In the genomic region with DNA sequence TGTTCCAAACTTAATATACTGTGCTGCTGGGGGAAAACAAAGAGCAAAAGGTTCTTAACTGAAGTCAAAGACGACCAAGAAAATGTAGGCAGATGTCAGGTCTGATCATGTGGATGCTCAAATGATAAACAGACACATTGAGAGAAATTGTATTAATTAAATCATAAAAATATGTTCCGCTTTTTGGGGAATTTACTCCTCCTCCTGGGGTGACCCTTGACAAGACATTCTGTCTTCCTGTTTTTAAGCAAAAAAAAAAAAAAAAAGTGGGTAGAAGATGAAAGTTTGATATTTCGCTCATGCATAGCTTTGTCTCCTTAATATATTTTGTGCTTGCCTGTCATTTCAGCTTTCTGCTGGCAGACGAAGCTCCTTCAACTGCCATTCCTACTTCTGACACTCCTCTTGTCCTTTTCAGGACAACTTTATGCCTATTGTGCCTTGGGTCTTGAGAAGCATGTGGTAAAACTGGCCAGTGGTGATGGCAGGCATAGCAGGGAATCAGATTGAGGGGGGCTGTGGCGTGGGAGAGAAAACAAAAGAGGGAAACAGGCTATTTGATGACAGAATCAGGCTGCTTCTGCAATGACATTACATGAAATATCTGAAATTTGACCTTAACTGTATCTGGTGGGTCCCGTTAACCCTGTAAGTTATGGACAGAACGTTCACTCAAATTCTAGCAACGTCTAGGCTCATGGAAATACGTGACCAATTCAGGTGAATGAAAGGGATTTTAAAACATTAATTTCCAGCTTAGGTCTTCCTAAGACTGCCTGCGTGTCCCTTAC, we compare ENCODE assay signal across 7 cellular contexts. TPM values are rescaled to one million over a fixed set of nuclear protein-coding genes. Genes with fewer than 3 reads are reported as not detected.
DNase-seq lines count a peak whose midpoint lies in the region; ATAC-seq, FAIRE-seq and TF ChIP-seq lines count a peak whose summit lies in the region.
"Not testable (repeated sequence)": the region's sequence is repeated elsewhere in the genome, so short reads cannot be mapped to it uniquely, and the experiment has no call there.

No MANE protein-coding gene starts in this region.

- peak overlapping the region; percentile 62 for H2AFZ ChIP-seq in astrocyte (ENCODE audit: low read depth, low read length)

- H3K4me3 Mint-ChIP-seq in WTC11 (peak overlapping the region; percentile 89), astrocyte (ENCODE audit: unreplicated experiment) (peak overlapping the region; percentile 86), naive B cell (peak overlapping the region; percentile 87 to 98 (median 94))

- POLR2A ChIA-PET in WTC11 (lab: Charles Lee): not testable (repeated sequence)

- not testable (repeated sequence) for TF ChIP-seq POLR2A in heart left ventricle (IDR thresholded peaks at IDR 0.05)

- TF ChIP-seq CTCF in GM06990 (IDR thresholded peaks at IDR 0.05; ENCODE audit: insufficient read depth, low read length, poor library complexity, severe bottlenecking); WTC11 (IDR thresholded peaks at IDR 0.05); astrocyte (IDR thresholded peaks at IDR 0.05; ENCODE audit: insufficient read depth, low read depth, low read length); heart left ventricle (IDR thresholded peaks at IDR 0.05): not testable (repeated sequence)

- not testable (repeated sequence) for H3K4me1 ChIP-seq in astrocyte (ENCODE audit: insufficient read depth, low read length)
- peaks cover 0 to 43% (median 10%) of the 10 kb centered on the region in 12 donors for H3K4me1 ChIP-seq in heart left ventricle
- peaks cover 14% of the 10 kb centered on the region for H3K4me1 ChIP-seq in skeletal muscle satellite cell (ENCODE audit: control insufficient read depth, insufficient read depth, low read length)

- not testable (repeated sequence) for H3K9ac ChIP-seq in astrocyte (ENCODE audit: low read length); skeletal muscle satellite cell (ENCODE audit: low read depth, low read length)

- H3K27me3 ChIP-seq in GM06990 (replicated peaks; ENCODE audit: control insufficient read depth, insufficient read depth, low read length); heart left ventricle: not testable (repeated sequence)
- H3K27me3 ChIP-seq in astrocyte (ENCODE audit: insufficient read depth, low read length) (peaks cover 17% of the 10 kb centered on the region), skeletal muscle satellite cell (ENCODE audit: control insufficient read depth, insufficient read depth, low read length) (peaks cover 54% of the 10 kb centered on the region)

- H3K36me3 Mint-ChIP-seq in WTC11; astrocyte (ENCODE audit: low read depth, unreplicated experiment); naive B cell: not testable (repeated sequence)

- ATAC-seq in WTC11, heart left ventricle: not testable (repeated sequence)
- peak; percentile 5 to 13 for ATAC-seq in naive B cell (ENCODE audit: low read depth in 2 of 2)

- peak overlapping the region; percentile 74; the same call in 1 of the 2 replicates for H3K4me3 ChIP-seq in GM06990 (replicated peaks; ENCODE audit: low read depth, low read length)
- H3K4me3 ChIP-seq in astrocyte (ENCODE audit: insufficient read depth, low read depth, low read length); skeletal muscle satellite cell (ENCODE audit: low read length): not testable (repeated sequence)
- H3K4me3 ChIP-seq in heart left ventricle: peak overlapping the region in 10 of 12 donors; percentile 6 to 96 (median 88)

- H3K4me2 ChIP-seq in astrocyte (ENCODE audit: low read length) (peak overlapping the region; percentile 89), skeletal muscle satellite cell (ENCODE audit: low read length) (peak overlapping the region; percentile 88)

- not testable (repeated sequence) for H3K27ac ChIP-seq in astrocyte (ENCODE audit: low read depth, low read length)
- H3K27ac ChIP-seq in heart left ventricle: peak overlapping the region in 7 of 12 donors; percentile 13 to 83 (median 67)

- DNase-seq in GM06990 (ENCODE audit: extremely low read depth, insufficient read length); WTC11 (ENCODE audit: low spot score); astrocyte (ENCODE audit: low read depth); heart left ventricle: not testable (repeated sequence)
- DNase-seq in NCI-H82 (lab: John Stamatoyannopoulos, UW) (peak; percentile 14), naive B cell (peak; percentile 54)

- H3K4me1 Mint-ChIP-seq in WTC11 (peaks cover 33% of the 10 kb centered on the region), naive B cell (peaks cover 71 to 90% (median 77%) of the 10 kb centered on the region in 3 donors)
- H3K4me1 Mint-ChIP-seq in astrocyte (ENCODE audit: low read depth, unreplicated experiment): not testable (repeated sequence)

- H3K79me2 ChIP-seq in astrocyte (ENCODE audit: insufficient read depth, low read length): not testable (repeated sequence)

- H4K20me1 ChIP-seq in astrocyte (ENCODE audit: insufficient read depth, low read length): not testable (repeated sequence)

- peaks cover 30% of the 10 kb centered on the region for H3K27me3 Mint-ChIP-seq in WTC11 (ENCODE audit: low read depth)
- H3K27me3 Mint-ChIP-seq in astrocyte (ENCODE audit: low read depth, unreplicated experiment): peaks cover 36% of the 10 kb centered on the region
- not testable (repeated sequence) for H3K27me3 Mint-ChIP-seq in naive B cell

- WGBS in heart left ventricle, 4 donors: 35 to 43% (median 40%) methylated on average over 10 of the region's 10 CpGs

- not testable (repeated sequence) for H3K9me3 Mint-ChIP-seq in WTC11; astrocyte (ENCODE audit: unreplicated experiment); naive B cell

- not testable (repeated sequence) for H3K27ac Mint-ChIP-seq in WTC11
- H3K27ac Mint-ChIP-seq in astrocyte (ENCODE audit: unreplicated experiment): peak overlapping the region; percentile 59
- H3K27ac Mint-ChIP-seq in naive B cell: peak overlapping the region; percentile 93 to 100 (median 98)

- CTCF ChIA-PET in WTC11 (lab: Charles Lee): interaction anchor here (0.8 to 3.4 kb wide), 3 partner anchors 9 to 100 kb away, joined by 3 to 16 read pairs (median 4); no protein-coding TSS in a partner anchor

- H3K9me3 ChIP-seq in astrocyte (ENCODE audit: insufficient read depth, low read depth, low read length); heart left ventricle; skeletal muscle satellite cell (replicated peaks; ENCODE audit: low read length): not testable (repeated sequence)

- intact Hi-C loops in heart left ventricle (cut with DNase I): loop anchor here in 3 of 10 donors (10.0 kb wide), 2 partner anchors 102 to 132 kb away; no protein-coding TSS in a partner anchor

- FAIRE-seq in astrocyte (lab: Jason Lieb, UNC): not testable (repeated sequence)

- not testable (repeated sequence) for H3K36me3 ChIP-seq in GM06990 (ENCODE audit: control insufficient read depth, insufficient read depth, low read length); astrocyte (ENCODE audit: insufficient read depth, low read length); heart left ventricle; skeletal muscle satellite cell (ENCODE audit: insufficient read depth, low read length)

RNA-seq across cellular contexts. Expression of gene GRK3, which starts 1.3 kb away (rescaled TPM):
- total RNA-seq in WTC11 (2021): 25.7 to 27.1 TPM (median 25.8 TPM) in 3 replicates
- total RNA-seq in astrocyte: 7.2 TPM in 2 replicates
- total RNA-seq in heart left ventricle: 10 to 100 TPM in 2 of 9 donors, 1 to 10 TPM in 7; 3.6 to 16.2 (median 6.3) TPM
- polyA plus RNA-seq in heart left ventricle: 1 to 10 TPM; 1.1 to 2.0 TPM
- 10 to 100 TPM in 5 of 6 donors, 1 to 10 TPM in 1; 5.9 to 18.8 (median 12.9) TPM for polyA plus RNA-seq in naive B cell (ENCODE audit: low read depth in 6 of 6)
- total RNA-seq in skeletal muscle satellite cell (2012; rRNA removed): 1.7 and 2.5 TPM in 2 replicates
